In genomic region chr20:51562334-51563140, GRCh38 we compare ENCODE assay signal across 8 cellular contexts. TPM values are rescaled to one million over a fixed set of nuclear protein-coding genes. Genes with fewer than 3 reads are reported as not detected.
DNase-seq lines count a peak whose midpoint lies in the region; ATAC-seq and TF ChIP-seq lines count a peak whose summit lies in the region.

No MANE protein-coding gene starts in this region.

- H3K36me3 Mint-ChIP-seq in activated CD4-positive, alpha-beta T cell treated with anti-CD3 and anti-CD28 coated beads for 36 hours (ENCODE audit: low read depth) = no peaks in the 10 kb centered on the region
- no peaks in the 10 kb centered on the region for H3K36me3 Mint-ChIP-seq in osteocyte (ENCODE audit: unreplicated experiment)

- H3K27me3 ChIP-seq in ascending aorta = no peaks in the 10 kb centered on the region

- H3K27ac ChIP-seq in ascending aorta = peak overlapping the region; percentile 92 to 93

- peaks cover 23% of the 10 kb centered on the region for H3K4me1 Mint-ChIP-seq in activated CD4-positive, alpha-beta T cell treated with anti-CD3 and anti-CD28 coated beads for 36 hours
- H3K4me1 Mint-ChIP-seq in osteocyte (ENCODE audit: unreplicated experiment) = peaks cover 39% of the 10 kb centered on the region

- H3K9me3 ChIP-seq in ascending aorta = no peaks in the 10 kb centered on the region

- H3K4me3 ChIP-seq in ascending aorta = peak overlapping the region; percentile 60 to 69

- peak; percentile 38 for DNase-seq in activated CD4-positive, alpha-beta T cell treated with anti-CD3 and anti-CD28 coated beads for 36 hours
- no peak for DNase-seq in activated CD4-positive, alpha-beta T cell treated with anti-CD3 and anti-CD28 coated beads, Interleukin-2, amount 50 U/mL, for 4 hours
- DNase-seq in NCI-H69 (lab: John Stamatoyannopoulos, UW) = peak; percentile 53
- peak; percentile 53 to 95 for DNase-seq in ascending aorta (ENCODE audit: low spot score in 2 of 2)
- DNase-seq in left cardiac atrium = peak; percentile 89
- DNase-seq in osteocyte (ENCODE audit: extremely low spot score, unreplicated experiment) = peak; percentile 90
- no peak for DNase-seq in NCI-H1930 (lab: John Stamatoyannopoulos, UW)
- DNase-seq in NCI-H2107 (lab: John Stamatoyannopoulos, UW) = no peak

- TF ChIP-seq CTCF in ascending aorta (IDR thresholded peaks at IDR 0.05) (peak in 1 of 3 experiments; percentile 46), osteocyte (IDR thresholded peaks at IDR 0.05) (peak; percentile 38)

- intact Hi-C loops in activated CD4-positive, alpha-beta T cell treated with anti-CD3 and anti-CD28 coated beads for 36 hours (cut with DNase I, micrococcal nuclease) = no loop called here
- intact Hi-C loops in ascending aorta (cut with DNase I) (loop anchor here (1.0 to 10.0 kb wide), 5 partner anchors 22 to 192 kb away; no protein-coding TSS in a partner anchor), left cardiac atrium (cut with DNase I) (loop anchor here in 1 of 2 donors (10.0 kb wide), 1 partner anchor 108 kb away; no protein-coding TSS in a partner anchor)

- no peak overlapping the region for H3K27ac Mint-ChIP-seq in activated CD4-positive, alpha-beta T cell treated with anti-CD3 and anti-CD28 coated beads for 36 hours
- H3K27ac Mint-ChIP-seq in osteocyte (ENCODE audit: unreplicated experiment) = peak overlapping the region; percentile 97

- H3K9me3 Mint-ChIP-seq in activated CD4-positive, alpha-beta T cell treated with anti-CD3 and anti-CD28 coated beads for 36 hours (ENCODE audit: low read depth) = no peaks in the 10 kb centered on the region
- no peaks in the 10 kb centered on the region for H3K9me3 Mint-ChIP-seq in osteocyte (ENCODE audit: unreplicated experiment)

- peaks cover 50% of the 10 kb centered on the region for H3K27me3 Mint-ChIP-seq in activated CD4-positive, alpha-beta T cell treated with anti-CD3 and anti-CD28 coated beads for 36 hours
- H3K27me3 Mint-ChIP-seq in osteocyte (ENCODE audit: unreplicated experiment) = peaks cover 8% of the 10 kb centered on the region

- POLR2A ChIA-PET in activated CD4-positive, alpha-beta T cell treated with anti-CD3 and anti-CD28 coated beads for 36 hours (lab: Charles Lee) = interaction anchor here (1.0 kb wide), 2 partner anchors 11 to 21 kb away, joined by 3 to 6 read pairs; no protein-coding TSS in a partner anchor

- peak overlapping the region; percentile 59 for H3K4me3 Mint-ChIP-seq in activated CD4-positive, alpha-beta T cell treated with anti-CD3 and anti-CD28 coated beads for 36 hours
- H3K4me3 Mint-ChIP-seq in osteocyte (ENCODE audit: unreplicated experiment) = peak overlapping the region; percentile 82

- H3K36me3 ChIP-seq in ascending aorta = no peaks in the 10 kb centered on the region

- CTCF ChIA-PET in activated CD4-positive, alpha-beta T cell treated with anti-CD3 and anti-CD28 coated beads for 36 hours (lab: Charles Lee) = interaction anchor here (0.6 to 1.7 kb wide), 6 partner anchors 8 to 466 kb away, joined by 3 to 6 read pairs (median 4); no protein-coding TSS in a partner anchor

- ATAC-seq in activated CD4-positive, alpha-beta T cell treated with anti-CD3 and anti-CD28 coated beads for 36 hours = no peak
- peak; percentile 80 to 84 for ATAC-seq in left cardiac atrium

- H3K4me1 ChIP-seq in ascending aorta = peaks cover 6 to 24% of the 10 kb centered on the region in 2 donors

RNA-seq across cellular contexts. Expression of gene NFATC2, which starts 20.0 kb away (rescaled TPM):
- 10 to 100 TPM; 38.5 to 49.8 TPM for total RNA-seq in activated CD4-positive, alpha-beta T cell treated with anti-CD3 and anti-CD28 coated beads for 36 hours
- 7.9 TPM for total RNA-seq in ascending aorta
- total RNA-seq in left cardiac atrium = 1 to 10 TPM; 5.7 to 7.0 TPM
- total RNA-seq in osteocyte = 0.34 and 0.89 TPM in 2 replicates

Comparison
In these comparisons a context has a peak if more than half of its experiments do, and no peak if none do; other contexts are left out.
1. DNase-seq: peak in activated CD4-positive, alpha-beta T cell treated with anti-CD3 and anti-CD28 coated beads for 36 hours (single experiment), NCI-H69 (single experiment), ascending aorta (2 of 2), left cardiac atrium (single experiment) and osteocyte (single experiment); none in activated CD4-positive, alpha-beta T cell treated with anti-CD3 and anti-CD28 coated beads, Interleukin-2, amount 50 U/mL, for 4 hours (0 of 2), NCI-H1930 (0 of 2) and NCI-H2107 (single experiment).